ENCODE assay signal across 8 cellular contexts in the genomic region with DNA sequence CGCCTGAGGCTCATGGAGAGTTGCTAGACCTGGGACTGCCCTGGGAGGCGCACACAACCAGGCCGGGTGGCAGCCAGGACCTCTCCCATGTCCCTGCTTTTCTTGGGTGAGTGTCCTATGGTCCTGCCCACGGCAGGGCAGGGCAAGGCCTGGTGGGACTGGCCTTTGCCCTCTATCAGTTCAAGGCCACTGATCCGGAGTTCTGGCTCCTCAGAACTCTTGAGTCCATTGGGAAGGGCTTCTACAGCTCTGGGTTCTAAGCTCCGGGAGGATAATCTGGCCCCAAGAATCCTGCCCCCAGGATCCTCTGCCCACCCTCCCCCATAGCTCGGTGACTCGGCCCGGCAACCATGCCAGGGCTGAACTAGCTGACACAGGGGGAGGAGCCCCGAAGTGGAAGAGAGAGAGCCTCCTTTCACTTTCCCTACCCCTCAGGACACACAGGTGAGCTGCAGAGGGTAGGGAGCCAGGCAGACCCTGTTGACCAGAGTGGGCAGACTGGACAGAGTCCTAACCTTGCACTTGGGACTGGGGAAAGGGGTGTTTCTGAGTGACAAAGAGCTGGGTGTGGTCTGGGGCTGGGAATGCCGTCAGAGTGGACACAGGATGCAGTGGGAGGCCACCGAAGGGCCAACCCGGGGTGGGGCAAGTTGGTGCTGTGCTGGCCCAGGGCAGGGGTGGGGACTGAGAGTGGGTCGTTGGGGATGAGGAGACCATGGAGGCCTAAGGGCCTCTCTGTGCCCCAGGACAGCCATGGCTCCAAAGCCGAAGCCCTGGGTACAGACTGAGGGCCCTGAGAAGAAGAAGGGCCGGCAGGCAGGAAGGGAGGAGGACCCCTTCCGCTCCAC. TPM values are rescaled to one million over a fixed set of nuclear protein-coding genes. Genes with fewer than 3 reads are reported as not detected.
DNase-seq lines count a peak whose midpoint lies in the region; ATAC-seq, FAIRE-seq and TF ChIP-seq lines count a peak whose summit lies in the region.

No MANE protein-coding gene starts in this region.

- H3K36me3 Mint-ChIP-seq in T-cell (peaks cover 9% of the 10 kb centered on the region), brain (no peaks in the 10 kb centered on the region)

- H3K9me3 Mint-ChIP-seq in T-cell: no peaks in the 10 kb centered on the region
- H3K9me3 Mint-ChIP-seq in brain: no peaks in the 10 kb centered on the region

- intact Hi-C loops in kidney (cut with DNase I): no loop called here

- peak; percentile 31 for ATAC-seq in HG02981 (IDR thresholded peaks at IDR 0.05; ENCODE audit: unreplicated experiment)
- ATAC-seq in T-cell (replicated peaks in 1 of 4): no peak
- no peak for ATAC-seq in HG03280 (IDR thresholded peaks at IDR 0.05; ENCODE audit: unreplicated experiment)

- no peak for TF ChIP-seq CTCF in brain (conservative IDR thresholded peaks at IDR 0.05)
- no peak for TF ChIP-seq CTCF in kidney (IDR thresholded peaks at IDR 0.05; ENCODE audit: borderline replicate concordance, extremely low read depth, insufficient read depth)

- H3K9ac ChIP-seq in kidney (ENCODE audit: low read length in 2 of 2): peak overlapping the region; percentile 78 to 95

- H3K9me3 ChIP-seq in kidney (ENCODE audit: control insufficient read depth in 1 of 2, low read length in 2 of 2): no peaks in the 10 kb centered on the region

- H3K4me1 Mint-ChIP-seq in T-cell (peaks cover 36 to 41% (median 38%) of the 10 kb centered on the region in 3 donors), brain (peaks cover 32% of the 10 kb centered on the region)

- peaks cover 2 to 9% of the 10 kb centered on the region in 2 donors for H3K36me3 ChIP-seq in kidney (ENCODE audit: control insufficient read depth in 1 of 2, insufficient read depth in 2 of 2, low read length in 2 of 2)

- H3K4me3 Mint-ChIP-seq in T-cell: peak overlapping the region; percentile 86 to 92 (median 89)
- H3K4me3 Mint-ChIP-seq in brain: peak overlapping the region; percentile 88 to 98 (median 93)

- no peak for FAIRE-seq in kidney (lab: Jason Lieb, UNC)

- H3K4me3 ChIP-seq in kidney (ENCODE audit: low read length in 2 of 2): peak overlapping the region; percentile 60 to 85

- CTCF ChIA-PET in T-cell (lab: Charles Lee): interaction anchor here (0.6 to 2.0 kb wide), 10 partner anchors 22 to 291 kb away, joined by 3 to 10 read pairs (median 3); partner anchors contain the start of genes ABHD14B (in 2 of the 2), PCBP4 (in 1 of the 2) and RPL29 (in 1 of the 2)

- peaks cover 15 to 17% of the 10 kb centered on the region in 2 donors for H3K4me1 ChIP-seq in kidney (ENCODE audit: control insufficient read depth in 1 of 2, insufficient read depth in 1 of 2, low read depth in 1 of 2, low read length in 2 of 2)

- POLR2A ChIA-PET in T-cell (lab: Charles Lee): interaction anchor here in 1 of 2 donors (0.6 kb wide), 1 partner anchor 194 kb away, joined by 9 read pairs; no protein-coding TSS in a partner anchor

- H3K27me3 Mint-ChIP-seq in T-cell (no peaks in the 10 kb centered on the region), brain (peaks cover 10% of the 10 kb centered on the region)

- DNase-seq in GF-D8 (lab: John Stamatoyannopoulos, UW) (peak; percentile 21), T-cell (peak in 29 of 34 experiments; percentile 18 to 50 (median 37)), kidney (peak; percentile 87), epidermal melanocyte (ENCODE audit: insufficient read length, low spot score) (no peak)
- DNase-seq in stimulated activated CD4-positive, alpha-beta T cell treated with anti-CD3 and anti-CD28 coated beads, Interleukin-4, amount 100 ng/mL, for 1 hour: peak; percentile 62

- H3K27ac Mint-ChIP-seq in T-cell (peak overlapping the region; percentile 85 to 87), brain (peak overlapping the region; percentile 54 to 91 (median 87))

- peak overlapping the region; percentile 95 to 96 for H3K27ac ChIP-seq in kidney (ENCODE audit: low read depth in 2 of 2, low read length in 2 of 2)

RNA-seq across cellular contexts. Expression of gene PARP3, which starts 0.7 kb away (rescaled TPM):
- total RNA-seq in T-cell (10 to 100 TPM in 3 of 5 donors, 1 to 10 TPM in 2; 8.7 to 16.3 (median 12.4) TPM), kidney (28.5 TPM)
- polyA plus RNA-seq in brain (ENCODE audit: insufficient read depth, low read depth, low replicate concordance) (7.4 TPM), kidney (ENCODE audit: insufficient read depth, low read depth, low replicate concordance) (30.1 TPM)

RNA-seq across cellular contexts. Expression of gene RRP9, which starts 1.1 kb away (rescaled TPM):
- 10 to 100 TPM; 11.4 to 20.5 (median 18.3) TPM for total RNA-seq in T-cell
- 24.3 TPM for polyA plus RNA-seq in brain (ENCODE audit: insufficient read depth, low read depth, low replicate concordance)
- total RNA-seq in kidney: 18.6 TPM
- 17.8 TPM for polyA plus RNA-seq in kidney (ENCODE audit: insufficient read depth, low read depth, low replicate concordance)

RNA-seq across cellular contexts. Expression of gene GPR62, which starts 12.4 kb away (rescaled TPM):
- total RNA-seq in T-cell (not detected), kidney (0.09 TPM)
- polyA plus RNA-seq in brain (ENCODE audit: insufficient read depth, low read depth, low replicate concordance) (8.9 TPM), kidney (ENCODE audit: insufficient read depth, low read depth, low replicate concordance) (0.41 TPM)

RNA-seq across cellular contexts. Expression of gene PCBP4, which starts 24.4 kb away (rescaled TPM):
- total RNA-seq in T-cell (10 to 100 TPM; 11.7 to 33.3 (median 26.6) TPM), kidney (31.7 TPM)
- polyA plus RNA-seq in brain (ENCODE audit: insufficient read depth, low read depth, low replicate concordance) (151 TPM), kidney (ENCODE audit: insufficient read depth, low read depth, low replicate concordance) (34.0 TPM)

RNA-seq across cellular contexts. Expression of gene ABHD14B, which starts 31.0 kb away (rescaled TPM):
- total RNA-seq in T-cell: 10 to 100 TPM; 55.7 to 86.4 (median 78.5) TPM
- polyA plus RNA-seq in brain (ENCODE audit: insufficient read depth, low read depth, low replicate concordance): 39.3 TPM
- 73.5 TPM for total RNA-seq in kidney
- polyA plus RNA-seq in kidney (ENCODE audit: insufficient read depth, low read depth, low replicate concordance): 207 TPM
